Comparison of ENCODE assay signal across 29 cellular contexts in the genomic region with DNA sequence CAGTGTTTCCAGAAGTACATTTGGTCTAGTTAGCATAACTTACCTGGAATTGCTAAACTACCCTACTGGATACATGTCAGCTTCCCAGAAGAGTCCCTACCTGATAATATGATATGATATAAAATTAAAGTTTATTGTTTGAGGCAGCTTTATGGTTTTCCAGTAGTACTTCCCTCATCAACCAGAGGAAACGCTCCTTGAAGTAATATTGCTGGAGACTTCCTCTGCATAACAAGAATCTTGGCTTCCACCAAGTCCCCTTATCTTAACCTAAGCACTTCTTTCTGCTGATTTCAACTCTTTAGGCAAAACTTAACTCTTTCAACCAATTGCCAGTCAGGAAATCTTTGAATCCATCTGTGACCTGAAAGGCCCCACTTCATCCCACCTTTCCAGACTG.
"Had no signal": no experiment of that assay in that cellular context is flagged by ENCODE, and none has a peak within 500 bp of the region (broad histone marks: within the 10 kb centered on the region; RNA-seq: fewer than 3 reads in every experiment).

No MANE protein-coding gene starts in this region.

- H3K27me3 ChIP-seq: stomach, suprapubic skin, testis, thyroid gland, tibial artery, tibial nerve, transverse colon, upper lobe of left lung, upper lobe of right lung, uterus, vagina had no signal

- H3K4me3 ChIP-seq: stomach, suprapubic skin, testis, thoracic aorta, thyroid gland, tibial artery, tibial nerve, transverse colon, upper lobe of left lung, upper lobe of right lung, uterus, vagina had no signal

- FAIRE-seq: urothelium cell line had no signal

- H3K36me3 Mint-ChIP-seq: stimulated activated effector memory CD8-positive, alpha-beta T cell treated with anti-CD3 and anti-CD28 coated beads, Interleukin-12 subunit alpha, Interleukin-12 subunit beta, amount 100 ng/mL, for 72 hours; type B pancreatic cell had no signal

- H3K4me1 ChIP-seq: stomach, suprapubic skin, testis, thyroid gland, tibial artery, tibial nerve, transverse colon, upper lobe of left lung, upper lobe of right lung, uterus, vagina had no signal

- H3K27ac ChIP-seq: stomach, suprapubic skin, testis, thoracic aorta, thyroid gland, tibial artery, tibial nerve, transverse colon, upper lobe of left lung, upper lobe of right lung, uterus, vagina had no signal

- H3K36me3 ChIP-seq: stomach, suprapubic skin, thoracic aorta, thyroid gland, tibial artery, tibial nerve, transverse colon, upper lobe of left lung, upper lobe of right lung, uterus, vagina had no signal

- H3K4me1 Mint-ChIP-seq: stimulated activated effector memory CD8-positive, alpha-beta T cell treated with anti-CD3 and anti-CD28 coated beads, Interleukin-12 subunit alpha, Interleukin-12 subunit beta, amount 100 ng/mL, for 72 hours; stimulated activated memory B cell treated with anti-CD40 and anti-IgM and Interleukin-4, amounts not matched to agents 10 μg/mL and 1 μg/mL and 100 μg/mL, for 72 hours had no signal

- H3K9me3 ChIP-seq: stomach, suprapubic skin, testis, thoracic aorta, thyroid gland, upper lobe of right lung, vagina had no signal

- H3K4me3 Mint-ChIP-seq: stimulated activated effector memory CD8-positive, alpha-beta T cell treated with anti-CD3 and anti-CD28 coated beads, Interleukin-12 subunit alpha, Interleukin-12 subunit beta, amount 100 ng/mL, for 72 hours; stimulated activated memory B cell treated with anti-CD40 and anti-IgM and Interleukin-4, amounts not matched to agents 10 μg/mL and 1 μg/mL and 100 μg/mL, for 72 hours; stimulated activated naive B cell treated with anti-CD40 and anti-IgM and Interleukin-4, amounts not matched to agents 10 μg/mL and 1 μg/mL and 100 μg/mL, for 72 hours; stimulated activated naive CD8-positive, alpha-beta T cell treated with anti-CD3 and anti-CD28 coated beads, Interleukin-15, amount 100 ng/mL, for 72 hours; stimulated activated naive CD8-positive, alpha-beta T cell treated with anti-CD3 and anti-CD28 coated beads, Interleukin-15, Interleukin-2, amounts not matched to agents 100 ng/mL and 50 ng/mL, for 24 hours; type B pancreatic cell had no signal

- H3K27me3 Mint-ChIP-seq: stimulated activated memory B cell treated with anti-CD40 and anti-IgM and Interleukin-4, amounts not matched to agents 10 μg/mL and 1 μg/mL and 100 μg/mL, for 72 hours; stimulated activated naive B cell treated with anti-CD40 and anti-IgM and Interleukin-4, amounts not matched to agents 10 μg/mL and 1 μg/mL and 100 μg/mL, for 72 hours; stimulated activated naive CD8-positive, alpha-beta T cell treated with anti-CD3 and anti-CD28 coated beads, Interleukin-15, amount 100 ng/mL, for 72 hours; stimulated activated naive CD8-positive, alpha-beta T cell treated with anti-CD3 and anti-CD28 coated beads, Interleukin-15, Interleukin-2, amounts not matched to agents 100 ng/mL and 50 ng/mL, for 24 hours had no signal

- H3K27ac Mint-ChIP-seq: stimulated activated effector memory CD8-positive, alpha-beta T cell treated with anti-CD3 and anti-CD28 coated beads, Interleukin-12 subunit alpha, Interleukin-12 subunit beta, amount 100 ng/mL, for 72 hours; stimulated activated memory B cell treated with anti-CD40 and anti-IgM and Interleukin-4, amounts not matched to agents 10 μg/mL and 1 μg/mL and 100 μg/mL, for 72 hours; stimulated activated naive B cell treated with anti-CD40 and anti-IgM and Interleukin-4, amounts not matched to agents 10 μg/mL and 1 μg/mL and 100 μg/mL, for 72 hours; stimulated activated naive CD8-positive, alpha-beta T cell treated with anti-CD3 and anti-CD28 coated beads, Interleukin-15, amount 100 ng/mL, for 72 hours; stimulated activated naive CD8-positive, alpha-beta T cell treated with anti-CD3 and anti-CD28 coated beads, Interleukin-15, Interleukin-2, amounts not matched to agents 100 ng/mL and 50 ng/mL, for 24 hours; type B pancreatic cell had no signal

- DNase-seq: stimulated activated CD4-positive, alpha-beta T cell treated with anti-CD3 and anti-CD28 coated beads, Interleukin-2, amount 100 ng/mL, for 48 hours; stimulated activated CD4-positive, alpha-beta T cell treated with anti-CD3 and anti-CD28 coated beads, Interleukin-4, amount 100 ng/mL, for 1 hour; stimulated activated CD4-positive, alpha-beta T cell treated with anti-CD3 and anti-CD28 coated beads, Interleukin-4, amount 100 ng/mL, for 24 hours; stimulated activated CD4-positive, alpha-beta T cell treated with anti-CD3 and anti-CD28 coated beads, Interleukin-4, amount 100 ng/mL, for 4 hours; stimulated activated CD8-positive, alpha-beta memory T cell treated with anti-CD3 and anti-CD28 coated beads, Interleukin-4, amount 100 ng/mL, for 48 hours; stimulated activated naive B cell treated with anti-CD40 and anti-IgM and Interleukin-4, amounts not matched to agents 10 μg/mL and 1 μg/mL and 100 μg/mL, for 72 hours; stimulated activated naive CD4-positive, alpha-beta T cell; stimulated activated naive CD4-positive, alpha-beta T cell treated with Interleukin-2 at 50 U/mL for 16 hours; stimulated activated naive CD8-positive, alpha-beta T cell treated with anti-CD3 and anti-CD28 coated beads, Interleukin-15, amount 100 ng/mL, for 72 hours; stimulated activated naive CD8-positive, alpha-beta T cell treated with anti-CD3 and anti-CD28 coated beads, Interleukin-15, Interleukin-2, amounts not matched to agents 100 U/mL and 50 U/mL, for 24 hours; stomach; substantia nigra; testis; thyroid gland; tibial artery; transverse colon; trophoblast cell; upper lobe of left lung; upper lobe of right lung; uterus had no signal
